Comparison of ENCODE assay signal across 25 cellular contexts in the genomic region with DNA sequence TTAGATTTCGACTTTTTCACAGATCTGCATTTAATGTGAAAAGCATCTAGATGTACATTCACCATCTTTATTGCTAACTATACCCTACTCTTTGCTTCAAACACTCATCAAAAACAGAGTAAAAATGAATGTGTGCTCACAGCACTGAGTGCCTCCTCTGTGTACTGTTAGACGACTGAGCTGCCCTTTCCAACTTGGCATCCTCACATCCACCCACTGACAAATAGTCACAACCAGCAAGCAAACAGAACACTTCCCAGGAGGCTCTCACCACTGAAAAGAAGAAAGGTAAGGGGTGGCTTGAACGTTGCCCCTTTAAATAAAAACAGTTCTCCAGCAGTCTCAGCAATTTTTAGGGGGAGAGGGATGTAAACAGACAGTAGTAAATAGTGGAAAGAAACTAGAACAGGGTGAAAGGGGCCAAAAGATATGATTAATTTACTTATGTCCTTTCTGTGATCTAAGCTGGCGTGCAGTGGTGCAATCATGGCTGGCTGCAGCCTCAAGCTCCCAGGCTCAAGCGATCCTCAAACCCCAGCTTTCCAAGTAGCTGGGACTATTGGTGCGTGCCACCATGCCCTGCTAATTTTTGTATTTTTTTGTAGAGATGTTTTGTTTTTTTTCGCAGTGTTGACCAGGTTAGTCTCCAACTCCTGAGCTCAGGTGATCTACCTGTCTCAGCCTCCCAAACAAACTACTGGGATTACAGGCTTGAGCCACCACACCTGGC.
"Had no signal": no experiment of that assay in that cellular context is flagged by ENCODE, and none has a peak within 500 bp of the region (broad histone marks: within the 10 kb centered on the region; RNA-seq: fewer than 3 reads in every experiment).

No MANE protein-coding gene starts in this region.

- H3K27me3 Mint-ChIP-seq: type B pancreatic cell had no signal

- H3K4me3 ChIP-seq: dorsolateral prefrontal cortex, gastrocnemius medialis, ovary, smooth muscle cell, stomach, tibial artery had no signal

- H3K4me1 ChIP-seq: gastrocnemius medialis, stomach, tibial artery had no signal

- H3K27ac ChIP-seq: dorsolateral prefrontal cortex, epithelial cell of prostate, gastrocnemius medialis, ovary, stomach, tibial artery had no signal

- H3K27me3 ChIP-seq: gastrocnemius medialis, ovary, stomach, tibial artery had no signal

- DNase-seq: cortex of kidney; dorsolateral prefrontal cortex; effector CD4-positive, alpha-beta T cell; endodermal cell; foreskin fibroblast; gastrocnemius medialis; head of caudate nucleus; mesenchymal stem cell; naive thymus-derived CD4-positive, alpha-beta T cell; occipital lobe; ovary; stimulated activated CD4-positive, alpha-beta T cell treated with anti-CD3 and anti-CD28 coated beads, Interleukin-12 subunit alpha, Interleukin-12 subunit beta, amount 100 ng/mL, for 4 hours; stimulated activated CD4-positive, alpha-beta T cell treated with anti-CD3 and anti-CD28 coated beads, Interleukin-1b, Interleukin-23, amount 100 ng/mL, for 48 hours; stimulated activated CD4-positive, alpha-beta T cell treated with anti-CD3 and anti-CD28 coated beads, Interleukin-4, amount 100 ng/mL, for 1 hour; stimulated activated CD8-positive, alpha-beta memory T cell treated with anti-CD3 and anti-CD28 coated beads, Interleukin-4, amount 100 ng/mL, for 48 hours; stimulated activated naive CD4-positive, alpha-beta T cell treated with Interleukin-2 at 50 U/mL for 16 hours; stomach; tibial artery had no signal

- H3K36me3 ChIP-seq: gastrocnemius medialis, ovary, stomach, tibial artery had no signal

- H3K27ac Mint-ChIP-seq: endodermal cell; mesothelial cell of epicardium; naive thymus-derived CD4-positive, alpha-beta T cell; nephron; type B pancreatic cell had no signal

- ATAC-seq: esophagus mucosa; gastrocnemius medialis; naive thymus-derived CD4-positive, alpha-beta T cell; sciatic nerve had no signal

- H3K36me3 Mint-ChIP-seq: type B pancreatic cell had no signal

- H3K9me3 ChIP-seq: gastrocnemius medialis, ovary, stomach, tibial artery had no signal

- H3K4me2 ChIP-seq: smooth muscle cell had no signal

- H3K4me3 Mint-ChIP-seq: endodermal cell; mesothelial cell of epicardium; naive thymus-derived CD4-positive, alpha-beta T cell; nephron; type B pancreatic cell had no signal

- H3K4me1 Mint-ChIP-seq: endodermal cell, mesothelial cell of epicardium, nephron had no signal
